Comparison of ENCODE assay signal across 9 cellular contexts in the genomic region with DNA sequence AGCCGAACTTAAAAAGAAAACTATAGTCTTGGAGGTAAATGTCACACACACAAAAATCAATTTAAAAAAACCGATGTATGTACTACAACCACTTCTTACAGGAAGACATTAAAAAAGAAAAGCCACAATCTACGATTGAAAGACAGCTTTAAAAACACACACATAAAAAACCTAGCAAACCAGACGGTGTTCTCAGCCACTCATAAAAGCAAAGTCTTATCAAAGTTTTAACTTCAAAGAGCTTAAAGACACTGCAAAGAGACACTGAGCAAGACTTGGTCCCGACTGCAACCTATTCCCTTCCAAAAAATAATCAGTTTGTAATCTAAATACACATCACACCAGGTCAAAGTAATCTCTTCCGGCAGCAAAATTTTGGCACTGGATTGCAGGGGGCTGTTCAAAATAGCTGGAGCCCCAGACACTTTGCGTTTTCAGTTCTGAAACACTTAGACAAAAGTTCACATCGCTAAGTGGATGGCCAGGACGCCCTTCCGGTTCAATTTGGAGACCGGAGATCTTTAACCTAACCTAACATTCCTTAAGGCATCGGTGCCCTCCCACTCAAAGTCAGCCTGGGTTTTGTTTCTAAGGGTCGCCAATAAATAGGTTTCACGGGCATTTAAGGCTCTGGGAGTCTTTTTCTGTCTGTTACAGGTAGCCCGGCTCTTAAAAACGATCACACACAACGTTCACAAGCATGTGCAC. TPM values are rescaled to one million over a fixed set of nuclear protein-coding genes. Genes with fewer than 3 reads are reported as not detected.
DNase-seq lines count a peak whose midpoint lies in the region; ATAC-seq, FAIRE-seq and TF ChIP-seq lines count a peak whose summit lies in the region.
"Had no signal": no experiment of that assay in that cellular context is flagged by ENCODE, and none has a peak within 500 bp of the region (broad histone marks: within the 10 kb centered on the region; RNA-seq: fewer than 3 reads in every experiment).

No MANE protein-coding gene starts in this region.

- H3K4me3 ChIP-seq in K562 (peak overlapping the region; percentile 17; the same call in 1 of the 2 replicates), transverse colon (peak overlapping the region; percentile 21 to 58 (median 51))

- 24% methylated on average over 17 of the region's 17 CpGs for WGBS in K562 (ENCODE audit: insufficient coverage, low coverage, missing lambda C conversion rate)
- WGBS in transverse colon (ENCODE audit: low coverage in 1 of 2), 2 donors, result 10 to 15% methylated on average over 14 to 17 of the region's 17 CpGs

- no peaks in the 10 kb centered on the region for H3K9me3 Mint-ChIP-seq in activated naive CD4-positive, alpha-beta T cell treated with anti-CD3 and anti-CD28 coated beads for 36 hours
- H3K9me3 Mint-ChIP-seq in memory B cell, result no peaks in the 10 kb centered on the region

- no peak for FAIRE-seq in K562 (lab: Jason Lieb, UNC)

- H3K4me1 Mint-ChIP-seq in activated naive CD4-positive, alpha-beta T cell treated with anti-CD3 and anti-CD28 coated beads for 36 hours (ENCODE audit: low read depth), result peaks cover 59% of the 10 kb centered on the region
- H3K4me1 Mint-ChIP-seq in memory B cell, result peaks cover 11% of the 10 kb centered on the region

- TF ChIP-seq CTCF in K562 (IDR thresholded peaks at IDR 0.05 in 2 of 3, conservative IDR thresholded peaks at IDR 0.05 in 1 of 3; ENCODE audit: insufficient read depth in 2 of 3, low read depth in 1 of 3, low read length in 3 of 3) (no peak), transverse colon (IDR thresholded peaks at IDR 0.05) (no peak)

- DNase-seq in activated naive CD4-positive, alpha-beta T cell treated with anti-CD3 and anti-CD28 coated beads for 36 hours, result peak; percentile 26
- DNase-seq in activated naive CD4-positive, alpha-beta T cell (lab: John Stamatoyannopoulos, UW), result no peak
- DNase-seq in K562 (ENCODE audit: extremely low read depth in 1 of 4, low spot score in 3 of 4) (peak in 1 of 4 experiments; percentile 30), memory B cell (ENCODE audit: low spot score in 2 of 2) (no peak), transverse colon (no peak), head of caudate nucleus (no peak)

- peak overlapping the region; percentile 76 for H3K4me3 Mint-ChIP-seq in activated naive CD4-positive, alpha-beta T cell treated with anti-CD3 and anti-CD28 coated beads for 36 hours
- H3K4me3 Mint-ChIP-seq in memory B cell, result no peak overlapping the region

- intact Hi-C loops in activated naive CD4-positive, alpha-beta T cell treated with anti-CD3 and anti-CD28 coated beads for 36 hours (cut with micrococcal nuclease), result loop anchor here (2.0 to 10.0 kb wide), 4 partner anchors 53 to 935 kb away; partner anchors contain the start of gene MTHFSD
- intact Hi-C loops in K562 (cut with micrococcal nuclease) (loop anchor here (2.0 to 5.0 kb wide), 2 partner anchors 25 to 98 kb away; partner anchors contain the start of gene MAP1LC3B), transverse colon (cut with DNase I; ENCODE audit: low total_unique reads) (loop anchor here (10.0 kb wide), 1 partner anchor 75 kb away; no protein-coding TSS in a partner anchor), head of caudate nucleus (cut with DNase I) (loop anchor here (5.0 kb wide), 1 partner anchor 98 kb away; the partner anchor contains the start of gene MAP1LC3B)

- in situ Hi-C loops in K562 (cut with MboI), result no loop called here
- in situ Hi-C loops in transverse colon (cut with MboI; ENCODE audit: low pct_ligation_motif_present in 1 of 4, low pct_unique_long_range_greater_than_20kb in 1 of 4, low sequenced_read_pairs in 3 of 4), result no loop called here

- peaks cover 6% of the 10 kb centered on the region for H3K9me1 ChIP-seq in K562 (ENCODE audit: control insufficient read depth, insufficient read depth, low read length)

- CTCF ChIA-PET in activated naive CD4-positive, alpha-beta T cell treated with anti-CD3 and anti-CD28 coated beads for 36 hours (lab: Charles Lee), result no interaction called here
- CTCF ChIA-PET in K562 (lab: Yijun Ruan, JAX; ENCODE audit: low intra/inter-chr PET ratio), result no interaction called here

- no peaks in the 10 kb centered on the region for H3K9me3 ChIP-seq in K562 (replicated peaks; ENCODE audit: control insufficient read depth, insufficient read depth, low read depth, low read length)
- no peaks in the 10 kb centered on the region for H3K9me3 ChIP-seq in transverse colon

- 0 out of 3 replicates have a peak, but pooled peaks cover 3% of the 10 kb centered on the region for H3K36me3 ChIP-seq in K562 (ENCODE audit: control insufficient read depth, insufficient read depth, low read length)
- no peaks in the 10 kb centered on the region for H3K36me3 ChIP-seq in transverse colon

- no peak overlapping the region for H2AFZ ChIP-seq in K562 (ENCODE audit: low read depth, low read length)

- no TSS peak for BruUV-seq in K562 (replicated peaks; lab: Mats Ljungman, UMichigan)

- H3K27me3 ChIP-seq in K562 (ENCODE audit: control insufficient read depth in 2 of 2, insufficient read depth in 2 of 2, low read length in 2 of 2) (no peaks in the 10 kb centered on the region), transverse colon (no peaks in the 10 kb centered on the region)

- H3K4me2 ChIP-seq in K562 (ENCODE audit: insufficient read depth, low read length), result peak overlapping the region; percentile 32

- H3K27ac ChIP-seq in K562 (ENCODE audit: extremely low read depth, low read depth, low read length), result no peak overlapping the region; the same call in 2 of the 3 replicates
- peak overlapping the region; percentile 63 to 77 (median 72) for H3K27ac ChIP-seq in transverse colon
- H3K27ac ChIP-seq: HL-60 had no signal

- ATAC-seq in K562 (no peak), memory B cell (ENCODE audit: low read depth) (no peak), GM19035 (IDR thresholded peaks at IDR 0.05; ENCODE audit: unreplicated experiment) (no peak), HG03025 (IDR thresholded peaks at IDR 0.05; ENCODE audit: low FRiP score, unreplicated experiment) (no peak)

- peaks cover 27% of the 10 kb centered on the region for H4K20me1 ChIP-seq in K562 (replicated peaks; ENCODE audit: control insufficient read depth, insufficient read depth, low read length)

- POLR2A ChIA-PET in K562 (lab: Yijun Ruan, JAX), result interaction anchor here (0.5 to 1.7 kb wide), 4 partner anchors 15 to 316 kb away, joined by 3 to 4 read pairs (median 3); no protein-coding TSS in a partner anchor

- H3K4me1 ChIP-seq in K562 (replicated peaks in 1 of 2; ENCODE audit: control insufficient read depth in 2 of 2, insufficient read depth in 2 of 2, low read length in 2 of 2) (peaks cover 19 to 30% of the 10 kb centered on the region in 2 experiments), transverse colon (peaks cover 35 to 79% (median 60%) of the 10 kb centered on the region in 4 donors)

- TF ChIP-seq RAD21 in K562 (CRISPR knock-in tag; conservative IDR thresholded peaks at IDR 0.05 in 1 of 2, IDR thresholded peaks at IDR 0.05 in 1 of 2), result no peak

- peak overlapping the region; percentile 75 for H3K27ac Mint-ChIP-seq in activated naive CD4-positive, alpha-beta T cell treated with anti-CD3 and anti-CD28 coated beads for 36 hours
- peak overlapping the region; percentile 55 for H3K27ac Mint-ChIP-seq in memory B cell

- no peak for TF ChIP-seq EP300 in K562 (IDR thresholded peaks at IDR 0.05; ENCODE audit: low read length)
- no peak for TF ChIP-seq EP300 in transverse colon (IDR thresholded peaks at IDR 0.05; ENCODE audit: low read depth)

- peaks cover 26% of the 10 kb centered on the region for H3K36me3 Mint-ChIP-seq in activated naive CD4-positive, alpha-beta T cell treated with anti-CD3 and anti-CD28 coated beads for 36 hours (ENCODE audit: low read depth)
- H3K36me3 Mint-ChIP-seq in memory B cell, result peaks cover 3% of the 10 kb centered on the region

- TF ChIP-seq POLR2A in K562 (conservative IDR thresholded peaks at IDR 0.05) (no peak), transverse colon (IDR thresholded peaks at IDR 0.05) (no peak)

- no peaks in the 10 kb centered on the region for H3K27me3 Mint-ChIP-seq in activated naive CD4-positive, alpha-beta T cell treated with anti-CD3 and anti-CD28 coated beads for 36 hours (ENCODE audit: low read depth)
- peaks cover 5% of the 10 kb centered on the region for H3K27me3 Mint-ChIP-seq in memory B cell

- peaks cover 32% of the 10 kb centered on the region for H3K79me2 ChIP-seq in K562 (ENCODE audit: control insufficient read depth, insufficient read depth, low read length)

- peak overlapping the region in 1 of 2 experiments; percentile 85; a peak in 1 of 4 replicates for H3K9ac ChIP-seq in K562 (ENCODE audit: insufficient read depth in 1 of 2, low read depth in 2 of 2, low read length in 2 of 2)

TF ChIP-seq in K562, 482 proteins besides CTCF, POLR2A, EP300 and RAD21 (continues in another document):
- TF ChIP-seq ETV1 (tag; conservative IDR thresholded peaks at IDR 0.05; ENCODE audit: low read depth) (0 out of 2 replicates have a peak, but pooled peaks have one; percentile 18), TCFL5 (CRISPR knock-in tag; conservative IDR thresholded peaks at IDR 0.05) (no peak), GABPA (tag; conservative IDR thresholded peaks at IDR 0.05; ENCODE audit: low read depth) (peak; percentile 39; the same call in 1 of the 2 replicates)

RNA-seq across cellular contexts. Expression of gene ZCCHC14, which starts 2.6 kb away (rescaled TPM):
- total RNA-seq in activated naive CD4-positive, alpha-beta T cell treated with anti-CD3 and anti-CD28 coated beads for 36 hours, result 10 to 100 TPM; 12.4 to 13.9 TPM
- 12.3 and 12.8 TPM in 2 replicates for total RNA-seq in K562 (2011; cell fraction: chromatin; rRNA removed; ENCODE audit: low replicate concordance)
- 8.2 and 10.7 TPM in 2 replicates for total RNA-seq in K562 (2011; cell fraction: nucleolus; rRNA removed)
- total RNA-seq in K562 (2011; cell fraction: nucleoplasm; rRNA removed), result 7.7 and 8.7 TPM in 2 replicates
- 3.0 and 3.6 TPM in 2 replicates for total RNA-seq in K562 (2014; rRNA removed)
- total RNA-seq in K562 (2014; rRNA removed; fragmentation: Illumina TruSeq; extraction: Trizol), result 2.1 and 2.3 TPM in 2 replicates
- 2.9 and 3.3 TPM in 2 replicates for total RNA-seq in K562 (2015; rRNA removed; fragmentation: Illumina TruSeq; extraction: Trizol)
- total RNA-seq in K562 (2021), result 12.4 and 12.8 TPM in 2 replicates
- polyA plus RNA-seq in K562 (2011; rRNA removed), result 1.8 and 2.4 TPM in 2 replicates
- polyA plus RNA-seq in K562 (2011; cell fraction: cytosol; rRNA removed), result 1.9 and 2.9 TPM in 2 replicates
- 8.2 and 15.7 TPM in 2 replicates for polyA plus RNA-seq in K562 (2011; cell fraction: nucleus; rRNA removed)
- 7.3 and 8.2 TPM in 2 replicates for polyA plus RNA-seq in K562 (2012)
- 5.9 and 6.0 TPM in 2 replicates for polyA plus RNA-seq in K562 (2014; fragmentation: Illumina TruSeq; extraction: Trizol)
- 1 to 10 TPM; 1.5 TPM for polyA plus RNA-seq in K562 (2014; fragmentation: Nextera tagmentation; extraction: Ambion mirVana)
- 5.1 and 5.5 TPM in 2 replicates for polyA plus RNA-seq in K562 (2014; rRNA removed)
- 2.8 and 3.0 TPM in 2 replicates for polyA minus RNA-seq in K562 (2011; rRNA and poly(A)+ RNA removed)
- polyA minus RNA-seq in K562 (2011; cell fraction: cytosol; rRNA and poly(A)+ RNA removed), result 5.0 and 7.8 TPM in 2 replicates
- 6.2 and 6.7 TPM in 2 replicates for polyA minus RNA-seq in K562 (2011; cell fraction: nucleus; rRNA and poly(A)+ RNA removed)
- total RNA-seq in transverse colon, result 10 to 100 TPM; 27.7 to 56.1 (median 36.7) TPM
